1 cellular context compared by ENCODE assay signal in the genomic region with DNA sequence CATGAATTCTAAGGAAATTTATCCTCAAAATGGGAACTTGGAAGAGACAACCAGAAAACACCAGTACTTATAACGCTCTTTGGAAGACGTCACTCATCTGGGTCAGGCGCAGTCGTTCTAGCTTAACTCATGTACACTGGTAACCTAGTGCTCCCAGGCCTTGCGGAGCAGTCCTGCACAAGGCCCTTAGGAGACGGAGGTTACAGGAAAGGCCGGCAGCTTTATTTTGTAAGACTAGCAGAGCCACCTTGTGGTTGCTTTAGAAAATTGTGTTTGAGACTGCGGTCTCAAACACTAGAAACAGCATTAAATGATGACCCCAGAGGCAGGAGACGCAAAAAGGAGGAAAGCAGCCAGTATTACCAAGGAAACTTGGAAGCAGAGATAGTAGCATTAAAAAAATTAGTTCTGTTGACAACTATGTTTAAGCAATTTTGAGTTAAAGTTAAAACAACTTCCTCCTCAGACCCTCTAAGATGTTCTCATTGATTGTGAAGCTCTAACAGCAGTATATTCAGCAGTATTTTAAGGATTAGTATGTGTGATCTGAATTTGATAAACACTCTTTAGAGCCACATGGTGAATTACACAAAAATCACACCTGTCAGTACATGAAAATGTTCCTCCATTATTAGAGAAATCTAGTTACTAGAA.
TF ChIP-seq lines count a peak whose summit lies in the region.

No MANE protein-coding gene starts in this region.

TF ChIP-seq in WTC11, 78 proteins besides CTCF, POLR2A, EP300 and RAD21 (continued from another document):
- TF ChIP-seq KAT7 (CRISPR knock-in tag; IDR thresholded peaks at IDR 0.05; ENCODE audit: borderline replicate concordance) (no peak), HMGXB4 (CRISPR knock-in tag; IDR thresholded peaks at IDR 0.05) (no peak), CBFB (CRISPR knock-in tag; IDR thresholded peaks at IDR 0.05; ENCODE audit: low read depth) (no peak), NR3C1 (CRISPR knock-in tag; conservative IDR thresholded peaks at IDR 0.05; ENCODE audit: low read depth) (no peak), USF1 (CRISPR knock-in tag; IDR thresholded peaks at IDR 0.05) (no peak), JUN (CRISPR knock-in tag; IDR thresholded peaks at IDR 0.05) (no peak), E2F1 (CRISPR knock-in tag; IDR thresholded peaks at IDR 0.05) (no peak), RELA (CRISPR knock-in tag; IDR thresholded peaks at IDR 0.05; ENCODE audit: borderline replicate concordance) (no peak)
- TF ChIP-seq, protein P1, sequence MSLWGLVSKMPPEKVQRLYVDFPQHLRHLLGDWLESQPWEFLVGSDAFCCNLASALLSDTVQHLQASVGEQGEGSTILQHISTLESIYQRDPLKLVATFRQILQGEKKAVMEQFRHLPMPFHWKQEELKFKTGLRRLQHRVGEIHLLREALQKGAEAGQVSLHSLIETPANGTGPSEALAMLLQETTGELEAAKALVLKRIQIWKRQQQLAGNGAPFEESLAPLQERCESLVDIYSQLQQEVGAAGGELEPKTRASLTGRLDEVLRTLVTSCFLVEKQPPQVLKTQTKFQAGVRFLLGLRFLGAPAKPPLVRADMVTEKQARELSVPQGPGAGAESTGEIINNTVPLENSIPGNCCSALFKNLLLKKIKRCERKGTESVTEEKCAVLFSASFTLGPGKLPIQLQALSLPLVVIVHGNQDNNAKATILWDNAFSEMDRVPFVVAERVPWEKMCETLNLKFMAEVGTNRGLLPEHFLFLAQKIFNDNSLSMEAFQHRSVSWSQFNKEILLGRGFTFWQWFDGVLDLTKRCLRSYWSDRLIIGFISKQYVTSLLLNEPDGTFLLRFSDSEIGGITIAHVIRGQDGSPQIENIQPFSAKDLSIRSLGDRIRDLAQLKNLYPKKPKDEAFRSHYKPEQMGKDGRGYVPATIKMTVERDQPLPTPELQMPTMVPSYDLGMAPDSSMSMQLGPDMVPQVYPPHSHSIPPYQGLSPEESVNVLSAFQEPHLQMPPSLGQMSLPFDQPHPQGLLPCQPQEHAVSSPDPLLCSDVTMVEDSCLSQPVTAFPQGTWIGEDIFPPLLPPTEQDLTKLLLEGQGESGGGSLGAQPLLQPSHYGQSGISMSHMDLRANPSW (CRISPR knock-in tag; conservative IDR thresholded peaks at IDR 0.05; ENCODE audit: low read depth): no peak
